9 cellular contexts compared by ENCODE assay signal in the genomic region with DNA sequence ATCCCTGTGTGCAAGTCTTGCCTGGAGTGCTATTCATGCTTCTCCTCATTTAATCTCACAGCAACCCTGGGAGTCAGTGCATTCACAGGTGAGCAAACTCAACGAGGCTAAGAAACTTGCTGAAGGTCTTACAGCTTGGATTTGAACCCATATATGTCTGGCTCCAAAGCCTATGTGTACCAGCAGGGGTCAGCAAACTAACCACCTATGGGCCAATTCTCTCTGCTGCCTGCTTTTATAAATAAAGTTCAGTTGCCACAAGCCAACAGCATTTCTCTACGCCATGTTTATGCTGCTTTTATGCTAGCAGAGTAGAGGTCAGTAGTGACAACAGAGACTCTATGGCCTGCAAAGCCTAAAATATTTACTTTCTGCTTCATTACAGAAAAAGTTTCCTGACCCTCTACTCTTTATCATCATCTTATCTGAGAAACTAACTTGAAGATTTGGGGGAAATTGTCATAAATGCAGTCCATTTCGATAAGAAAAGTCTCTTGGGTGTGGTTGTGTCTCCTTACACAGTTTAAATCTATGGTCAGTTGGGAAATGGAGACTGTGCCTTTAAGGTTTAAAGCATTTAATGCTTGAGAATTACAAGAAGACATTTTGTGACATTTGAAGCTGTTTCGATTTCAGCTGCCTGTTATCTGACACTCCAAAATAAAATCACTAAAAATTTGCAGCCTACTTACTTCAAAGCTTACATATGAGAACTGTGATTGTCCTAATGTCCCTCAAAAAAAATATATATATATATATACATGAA.
DNase-seq lines count a peak whose midpoint lies in the region; ATAC-seq, FAIRE-seq and TF ChIP-seq lines count a peak whose summit lies in the region.
"Had no signal": no experiment of that assay in that cellular context is flagged by ENCODE, and none has a peak within 500 bp of the region (broad histone marks: within the 10 kb centered on the region; RNA-seq: fewer than 3 reads in every experiment).

No MANE protein-coding gene starts in this region.

- H3K27me3 ChIP-seq in bronchial epithelial cell (ENCODE audit: control insufficient read depth, insufficient read depth, low read length) (no peaks in the 10 kb centered on the region), neural progenitor cell (no peaks in the 10 kb centered on the region)

- H3K79me2 ChIP-seq in neural progenitor cell (ENCODE audit: low read depth) = no peaks in the 10 kb centered on the region

- no peak overlapping the region for H3K9ac ChIP-seq in neural progenitor cell

- no peak overlapping the region for H3K27ac Mint-ChIP-seq in neural progenitor cell
- H3K27ac Mint-ChIP-seq: B cell had no signal

- no peaks in the 10 kb centered on the region for H3K4me1 ChIP-seq in neural progenitor cell

- no peak overlapping the region for H3K4me3 ChIP-seq in bronchial epithelial cell (ENCODE audit: low read depth, low read length)
- no peak overlapping the region for H3K4me3 ChIP-seq in neural progenitor cell

- no peaks in the 10 kb centered on the region for H3K36me3 Mint-ChIP-seq in neural progenitor cell

- no peaks in the 10 kb centered on the region for H4K20me1 ChIP-seq in neural progenitor cell (ENCODE audit: low read depth)

- no peaks in the 10 kb centered on the region for H3K9me3 ChIP-seq in neural progenitor cell (ENCODE audit: low read depth)

- H3K4me1 Mint-ChIP-seq in neural progenitor cell = no peaks in the 10 kb centered on the region
- H3K4me1 Mint-ChIP-seq: B cell had no signal

- peak; percentile 74 for TF ChIP-seq CTCF in bronchial epithelial cell (IDR thresholded peaks at IDR 0.05; ENCODE audit: insufficient read depth, low read length, severe bottlenecking)
- peak; percentile 61 for TF ChIP-seq CTCF in neural progenitor cell (IDR thresholded peaks at IDR 0.05)

- no peaks in the 10 kb centered on the region for H3K9me3 Mint-ChIP-seq in neural progenitor cell

- no peak overlapping the region for H2AFZ ChIP-seq in neural progenitor cell (replicated peaks)

- ATAC-seq in GM21423 (IDR thresholded peaks at IDR 0.05; ENCODE audit: unreplicated experiment) = peak; percentile 72

- no peak overlapping the region for H3K27ac ChIP-seq in neural progenitor cell

- no peaks in the 10 kb centered on the region for H3K27me3 Mint-ChIP-seq in neural progenitor cell (ENCODE audit: insufficient read depth, low read depth)
- H3K27me3 Mint-ChIP-seq: B cell had no signal

- no peaks in the 10 kb centered on the region for H3F3A ChIP-seq in neural progenitor cell (ENCODE audit: low read depth)

- peak; percentile 62 for DNase-seq in NCI-H82 (lab: John Stamatoyannopoulos, UW)
- no peak for DNase-seq in NCI-H82 treated with DMSO at 0.1 percent for 48 hours (lab: John Stamatoyannopoulos, UW; ENCODE audit: unreplicated experiment)
- DNase-seq in LHCN-M2 (ENCODE audit: low read depth) = peak; percentile 76
- DNase-seq in bronchial epithelial cell (ENCODE audit: low read depth) = peak; percentile 53
- peak; percentile 47 for DNase-seq in neural progenitor cell (ENCODE audit: low spot score)
- no peak for DNase-seq in NCI-H1417 (lab: John Stamatoyannopoulos, UW)
- no peak for DNase-seq in NCI-H146 treated with DMSO at 0.1 percent for 48 hours (lab: John Stamatoyannopoulos, UW; ENCODE audit: unreplicated experiment)

- FAIRE-seq in bronchial epithelial cell (lab: Jason Lieb, UNC) = no peak

- H3K36me3 ChIP-seq in bronchial epithelial cell (ENCODE audit: control insufficient read depth, insufficient read depth, low read length) = no peaks in the 10 kb centered on the region
- H3K36me3 ChIP-seq in neural progenitor cell = no peaks in the 10 kb centered on the region

- H3K4me3 Mint-ChIP-seq in neural progenitor cell = no peak overlapping the region
- H3K4me3 Mint-ChIP-seq: B cell had no signal

- H3K4me2 ChIP-seq in neural progenitor cell = no peak overlapping the region

Comparison
In these comparisons a context has a peak if more than half of its experiments do, and no peak if none do; other contexts are left out.
1. DNase-seq: peak in NCI-H82 (single experiment), LHCN-M2 (single experiment), bronchial epithelial cell (single experiment) and neural progenitor cell (single experiment); none in NCI-H82 treated with DMSO at 0.1 percent for 48 hours (single experiment), NCI-H1417 (0 of 3) and NCI-H146 treated with DMSO at 0.1 percent for 48 hours (single experiment).